In the genomic region with DNA sequence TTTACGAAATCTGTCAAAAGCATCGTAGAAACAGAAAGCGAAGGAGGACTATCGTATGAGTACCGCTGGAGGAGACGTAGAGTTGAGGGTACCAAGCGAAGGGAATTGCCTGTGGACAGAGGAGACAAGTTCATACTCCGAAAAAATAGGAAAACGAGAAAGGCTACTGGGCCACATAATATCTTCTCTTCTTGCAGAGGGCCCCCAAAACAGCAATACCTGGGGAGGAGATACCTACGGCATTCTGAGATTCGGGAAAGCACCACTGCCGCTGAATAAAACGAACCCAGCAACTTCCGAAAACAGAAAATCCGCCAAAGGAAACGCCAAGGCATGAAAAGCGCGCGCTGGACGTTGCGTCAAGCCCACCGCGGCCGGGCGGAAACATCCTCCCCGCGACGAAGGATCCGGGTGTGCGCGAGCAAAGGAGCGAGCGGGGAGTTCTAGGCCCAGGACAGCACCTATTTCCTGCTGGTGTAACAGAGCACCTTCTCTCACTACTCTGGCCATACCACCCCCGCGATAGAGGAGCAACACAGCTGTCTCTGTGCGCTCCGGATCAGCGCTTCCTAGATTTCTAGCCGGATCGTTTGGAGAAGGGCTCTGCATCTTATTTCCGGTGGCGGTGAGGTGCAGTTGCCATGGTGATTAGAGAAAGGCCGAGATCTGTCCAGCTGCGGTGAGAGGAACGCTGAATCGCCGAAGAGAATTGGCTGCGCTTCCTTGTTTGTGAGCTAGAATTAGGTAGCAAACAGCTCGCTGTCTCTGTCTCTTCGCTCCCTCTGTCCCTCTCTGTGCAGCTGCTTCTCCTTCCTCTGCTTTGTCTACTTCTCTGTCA, we compare ENCODE assay signal across 8 cellular contexts. TPM values are rescaled to one million over a fixed set of nuclear protein-coding genes. Genes with fewer than 3 reads are reported as not detected.
DNase-seq lines count a peak whose midpoint lies in the region; FAIRE-seq and TF ChIP-seq lines count a peak whose summit lies in the region.

A gene with protein sequence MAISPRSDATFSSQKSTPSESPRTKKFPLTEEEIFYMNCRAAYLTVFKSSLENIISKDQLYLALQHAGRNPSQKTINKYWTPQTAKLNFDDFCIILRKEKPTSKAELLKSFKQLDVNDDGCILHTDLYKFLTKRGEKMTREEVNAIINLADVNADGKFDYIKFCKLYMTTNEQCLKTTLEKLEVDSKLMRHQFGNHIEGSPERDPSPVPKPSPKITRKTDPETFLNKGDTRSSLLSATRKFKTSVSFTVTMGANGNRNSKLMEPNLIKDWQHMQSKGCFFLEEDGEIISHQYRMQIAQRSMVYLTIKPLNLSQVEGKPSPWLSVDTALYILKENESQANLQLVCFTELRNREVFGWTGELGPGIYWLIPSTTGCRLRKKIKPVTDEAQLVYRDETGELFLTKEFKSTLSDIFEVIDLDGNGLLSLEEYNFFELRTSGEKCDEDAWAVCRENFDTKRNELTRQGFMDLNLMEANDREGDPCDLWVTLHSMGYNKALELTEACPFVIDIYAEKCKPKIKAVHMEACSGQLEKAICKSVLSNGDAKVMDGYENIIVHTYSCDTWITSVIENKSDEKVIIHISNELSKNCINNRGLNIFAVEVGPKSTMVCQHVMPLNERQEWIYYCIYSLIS (plus strand): TSS at position 635 of the 838 bp plus-strand sequence. CDS start 2,048 bp downstream, outside the sequence.
A gene with protein sequence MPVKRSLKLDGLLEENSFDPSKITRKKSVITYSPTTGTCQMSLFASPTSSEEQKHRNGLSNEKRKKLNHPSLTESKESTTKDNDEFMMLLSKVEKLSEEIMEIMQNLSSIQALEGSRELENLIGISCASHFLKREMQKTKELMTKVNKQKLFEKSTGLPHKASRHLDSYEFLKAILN (minus strand): TSS at position 335 of the 838 bp plus-strand sequence. CDS start 92 bp downstream, at position 243.

- H3K4me3 ChIP-seq in fibroblast of villous mesenchyme (ENCODE audit: low read depth, low read length): peak within 1 kb of the TSS; percentile 85

- FAIRE-seq in H54 (lab: Jason Lieb, UNC): peak; percentile 98

- peak within 1 kb of the TSS; percentile 100 for H3K27ac Mint-ChIP-seq in nephron progenitor cell
- H3K27ac Mint-ChIP-seq in stimulated activated naive CD8-positive, alpha-beta T cell treated with anti-CD3 and anti-CD28 coated beads, Interleukin-15, Interleukin-2, amounts not matched to agents 100 ng/mL and 50 ng/mL, for 24 hours: peak within 1 kb of the TSS; percentile 91

- H3K9me3 Mint-ChIP-seq in nephron progenitor cell: no peaks in the 10 kb centered on the region
- H3K9me3 Mint-ChIP-seq in stimulated activated naive CD8-positive, alpha-beta T cell treated with anti-CD3 and anti-CD28 coated beads, Interleukin-15, Interleukin-2, amounts not matched to agents 100 ng/mL and 50 ng/mL, for 24 hours: no peaks in the 10 kb centered on the region

- peaks cover 35% of the 10 kb centered on the region for H3K4me1 Mint-ChIP-seq in nephron progenitor cell
- H3K4me1 Mint-ChIP-seq in stimulated activated naive CD8-positive, alpha-beta T cell treated with anti-CD3 and anti-CD28 coated beads, Interleukin-15, Interleukin-2, amounts not matched to agents 100 ng/mL and 50 ng/mL, for 24 hours (ENCODE audit: low read depth): peaks cover 37% of the 10 kb centered on the region

- DNase-seq in ELF-1 (ENCODE audit: low read depth, low spot score) (peak; percentile 98), H54 (ENCODE audit: insufficient read length, low spot score) (peak; percentile 50), LoVo (ENCODE audit: low spot score) (peak; percentile 91), activated gamma-delta T cell (lab: John Stamatoyannopoulos, UW) (peak; percentile 44), fibroblast of villous mesenchyme (ENCODE audit: low read depth) (peak; percentile 97), nephron progenitor cell (peak; percentile 85)

- H3K27me3 Mint-ChIP-seq in nephron progenitor cell (ENCODE audit: low read depth, poor library complexity): peaks cover 6% of the 10 kb centered on the region
- no peaks in the 10 kb centered on the region for H3K27me3 Mint-ChIP-seq in stimulated activated naive CD8-positive, alpha-beta T cell treated with anti-CD3 and anti-CD28 coated beads, Interleukin-15, Interleukin-2, amounts not matched to agents 100 ng/mL and 50 ng/mL, for 24 hours

- TF ChIP-seq POLR2A in H54 (IDR thresholded peaks at IDR 0.05; ENCODE audit: low read depth, low read length) (peak; percentile 28; the same call in 1 of the 2 replicates), Raji (IDR thresholded peaks at IDR 0.05; ENCODE audit: insufficient read depth, low read depth, low read length) (peak; percentile 71)

- no peak for TF ChIP-seq CTCF in fibroblast of villous mesenchyme (IDR thresholded peaks at IDR 0.05; ENCODE audit: insufficient read depth, low read depth, low read length)
- no peak for TF ChIP-seq CTCF in nephron progenitor cell (IDR thresholded peaks at IDR 0.05)

- H3K36me3 Mint-ChIP-seq in nephron progenitor cell (ENCODE audit: low read depth): peaks cover 9% of the 10 kb centered on the region
- peaks cover 9% of the 10 kb centered on the region for H3K36me3 Mint-ChIP-seq in stimulated activated naive CD8-positive, alpha-beta T cell treated with anti-CD3 and anti-CD28 coated beads, Interleukin-15, Interleukin-2, amounts not matched to agents 100 ng/mL and 50 ng/mL, for 24 hours (ENCODE audit: low read depth)

- peak within 1 kb of the TSS; percentile 97 for H3K4me3 Mint-ChIP-seq in nephron progenitor cell
- H3K4me3 Mint-ChIP-seq in stimulated activated naive CD8-positive, alpha-beta T cell treated with anti-CD3 and anti-CD28 coated beads, Interleukin-15, Interleukin-2, amounts not matched to agents 100 ng/mL and 50 ng/mL, for 24 hours: peak within 1 kb of the TSS; percentile 92

RNA-seq across cellular contexts. Expression of the first gene that starts in this region (rescaled TPM):
- total RNA-seq in fibroblast of villous mesenchyme: 4.2 and 6.5 TPM in 2 replicates

RNA-seq across cellular contexts. Expression of the second gene that starts in this region (rescaled TPM):
- 18.1 and 19.3 TPM in 2 replicates for total RNA-seq in fibroblast of villous mesenchyme

Comparison
In these comparisons a context has a peak if more than half of its experiments do, and no peak if none do; other contexts are left out.
1. Peak in every context shown above with its lines: DNase-seq and H3K4me3 ChIP-seq.
2. DNase-seq: peak in every context shown above with its lines; median percentile 98 in ELF-1; 97 in fibroblast of villous mesenchyme; 91 in LoVo; 85 in nephron progenitor cell; 50 in H54; 44 in activated gamma-delta T cell.